8 cellular contexts compared by ENCODE assay signal in genomic region chr2:28624436-28624797, GRCh38.
DNase-seq lines count a peak whose midpoint lies in the region; ATAC-seq and TF ChIP-seq lines count a peak whose summit lies in the region.

No MANE protein-coding gene starts in this region.

- H3K4me1 Mint-ChIP-seq in T-helper 1 cell treated with Interleukin-12 subunit alpha and Interleukin-12 subunit beta and Interleukin-4 antibody, amounts not matched to agents 30 μg/mL and 1 μg/mL, for 36 hours (ENCODE audit: low read depth): peaks cover 67% of the 10 kb centered on the region
- H3K4me1 Mint-ChIP-seq in activated T-helper 1 cell treated with anti-CD3 and anti-CD28 coated beads, Interleukin-12 subunit alpha, Interleukin-12 subunit beta, Interleukin-2, Interleukin-4 antibody, amounts not matched to agents 30 ng/mL and 10 ng/mL and 1 ng/mL, durations not matched to agents 14 hours and 24 hours and 36 hours (ENCODE audit: low read depth): peaks cover 23% of the 10 kb centered on the region
- no peaks in the 10 kb centered on the region for H3K4me1 Mint-ChIP-seq in stimulated activated naive CD8-positive, alpha-beta T cell treated with anti-CD3 and anti-CD28 coated beads, Interleukin-15, amount 100 ng/mL, for 72 hours

- intact Hi-C loops in activated T-helper 1 cell treated with anti-CD3 and anti-CD28 coated beads, Interleukin-12 subunit alpha, Interleukin-12 subunit beta, Interleukin-2, Interleukin-4 antibody, amounts not matched to agents 30 ng/mL and 10 ng/mL and 1 ng/mL, durations not matched to agents 14 hours and 24 hours and 36 hours (cut with micrococcal nuclease): loop anchor here (2.0 to 10.0 kb wide), 4 partner anchors 14 to 390 kb away; partner anchors contain the start of gene FOSL2

- DNase-seq in T-helper 1 cell (no peak), medulla oblongata (ENCODE audit: extremely low spot score) (peak; percentile 21), NCI-H1105 (lab: John Stamatoyannopoulos, UW) (no peak), G401 (ENCODE audit: low spot score) (no peak)
- DNase-seq in activated T-helper 1 cell treated with anti-CD3 and anti-CD28 coated beads, Interleukin-12 subunit alpha, Interleukin-12 subunit beta, Interleukin-2, Interleukin-4 antibody, amounts not matched to agents 30 ng/mL and 10 ng/mL and 1 ng/mL, durations not matched to agents 14 hours and 24 hours and 36 hours (ENCODE audit: low spot score): no peak
- no peak for DNase-seq in stimulated activated naive CD8-positive, alpha-beta T cell treated with anti-CD3 and anti-CD28 coated beads, Interleukin-15, amount 100 ng/mL, for 72 hours

- H3K27ac Mint-ChIP-seq in T-helper 1 cell treated with Interleukin-12 subunit alpha and Interleukin-12 subunit beta and Interleukin-4 antibody, amounts not matched to agents 30 μg/mL and 1 μg/mL, for 36 hours: peak overlapping the region; percentile 85
- H3K27ac Mint-ChIP-seq in activated T-helper 1 cell treated with anti-CD3 and anti-CD28 coated beads, Interleukin-12 subunit alpha, Interleukin-12 subunit beta, Interleukin-2, Interleukin-4 antibody, amounts not matched to agents 30 ng/mL and 10 ng/mL and 1 ng/mL, durations not matched to agents 14 hours and 24 hours and 36 hours: peak overlapping the region; percentile 98
- peak overlapping the region; percentile 1 to 72 for H3K27ac Mint-ChIP-seq in stimulated activated naive CD8-positive, alpha-beta T cell treated with anti-CD3 and anti-CD28 coated beads, Interleukin-15, amount 100 ng/mL, for 72 hours

- H3K4me3 Mint-ChIP-seq in T-helper 1 cell treated with Interleukin-12 subunit alpha and Interleukin-12 subunit beta and Interleukin-4 antibody, amounts not matched to agents 30 μg/mL and 1 μg/mL, for 36 hours: peak overlapping the region; percentile 70
- H3K4me3 Mint-ChIP-seq in activated T-helper 1 cell treated with anti-CD3 and anti-CD28 coated beads, Interleukin-12 subunit alpha, Interleukin-12 subunit beta, Interleukin-2, Interleukin-4 antibody, amounts not matched to agents 30 ng/mL and 10 ng/mL and 1 ng/mL, durations not matched to agents 14 hours and 24 hours and 36 hours: peak overlapping the region; percentile 78
- peak overlapping the region; percentile 72 to 78 for H3K4me3 Mint-ChIP-seq in stimulated activated naive CD8-positive, alpha-beta T cell treated with anti-CD3 and anti-CD28 coated beads, Interleukin-15, amount 100 ng/mL, for 72 hours

- H3K36me3 Mint-ChIP-seq in T-helper 1 cell treated with Interleukin-12 subunit alpha and Interleukin-12 subunit beta and Interleukin-4 antibody, amounts not matched to agents 30 μg/mL and 1 μg/mL, for 36 hours (ENCODE audit: low read depth): no peaks in the 10 kb centered on the region
- H3K36me3 Mint-ChIP-seq in activated T-helper 1 cell treated with anti-CD3 and anti-CD28 coated beads, Interleukin-12 subunit alpha, Interleukin-12 subunit beta, Interleukin-2, Interleukin-4 antibody, amounts not matched to agents 30 ng/mL and 10 ng/mL and 1 ng/mL, durations not matched to agents 14 hours and 24 hours and 36 hours (ENCODE audit: low read depth): peaks cover 3% of the 10 kb centered on the region

- in situ Hi-C loops in G401 (cut with HindIII; ENCODE audit: low sequenced_read_pairs): no loop called here

- H3K27me3 Mint-ChIP-seq in T-helper 1 cell treated with Interleukin-12 subunit alpha and Interleukin-12 subunit beta and Interleukin-4 antibody, amounts not matched to agents 30 μg/mL and 1 μg/mL, for 36 hours (ENCODE audit: low read depth): no peaks in the 10 kb centered on the region
- H3K27me3 Mint-ChIP-seq in activated T-helper 1 cell treated with anti-CD3 and anti-CD28 coated beads, Interleukin-12 subunit alpha, Interleukin-12 subunit beta, Interleukin-2, Interleukin-4 antibody, amounts not matched to agents 30 ng/mL and 10 ng/mL and 1 ng/mL, durations not matched to agents 14 hours and 24 hours and 36 hours (ENCODE audit: insufficient read depth): no peaks in the 10 kb centered on the region
- no peaks in the 10 kb centered on the region for H3K27me3 Mint-ChIP-seq in stimulated activated naive CD8-positive, alpha-beta T cell treated with anti-CD3 and anti-CD28 coated beads, Interleukin-15, amount 100 ng/mL, for 72 hours

- no peaks in the 10 kb centered on the region for H3K9me3 Mint-ChIP-seq in T-helper 1 cell treated with Interleukin-12 subunit alpha and Interleukin-12 subunit beta and Interleukin-4 antibody, amounts not matched to agents 30 μg/mL and 1 μg/mL, for 36 hours
- peaks cover 5% of the 10 kb centered on the region for H3K9me3 Mint-ChIP-seq in activated T-helper 1 cell treated with anti-CD3 and anti-CD28 coated beads, Interleukin-12 subunit alpha, Interleukin-12 subunit beta, Interleukin-2, Interleukin-4 antibody, amounts not matched to agents 30 ng/mL and 10 ng/mL and 1 ng/mL, durations not matched to agents 14 hours and 24 hours and 36 hours
- no peaks in the 10 kb centered on the region for H3K9me3 Mint-ChIP-seq in stimulated activated naive CD8-positive, alpha-beta T cell treated with anti-CD3 and anti-CD28 coated beads, Interleukin-15, amount 100 ng/mL, for 72 hours

- ATAC-seq in stimulated activated naive CD8-positive, alpha-beta T cell treated with anti-CD3 and anti-CD28 coated beads, Interleukin-15, amount 100 ng/mL, for 72 hours: no peak
- ATAC-seq in SK-N-SH treated with all-trans-retinoic acid at 6 μM for 48 hours: no peak

TF ChIP-seq in SK-N-SH treated with all-trans-retinoic acid at 6 μM for 48 hours, 23 proteins besides CTCF, POLR2A, EP300 and RAD21 (continues in another document):
- TF ChIP-seq, protein P1, sequence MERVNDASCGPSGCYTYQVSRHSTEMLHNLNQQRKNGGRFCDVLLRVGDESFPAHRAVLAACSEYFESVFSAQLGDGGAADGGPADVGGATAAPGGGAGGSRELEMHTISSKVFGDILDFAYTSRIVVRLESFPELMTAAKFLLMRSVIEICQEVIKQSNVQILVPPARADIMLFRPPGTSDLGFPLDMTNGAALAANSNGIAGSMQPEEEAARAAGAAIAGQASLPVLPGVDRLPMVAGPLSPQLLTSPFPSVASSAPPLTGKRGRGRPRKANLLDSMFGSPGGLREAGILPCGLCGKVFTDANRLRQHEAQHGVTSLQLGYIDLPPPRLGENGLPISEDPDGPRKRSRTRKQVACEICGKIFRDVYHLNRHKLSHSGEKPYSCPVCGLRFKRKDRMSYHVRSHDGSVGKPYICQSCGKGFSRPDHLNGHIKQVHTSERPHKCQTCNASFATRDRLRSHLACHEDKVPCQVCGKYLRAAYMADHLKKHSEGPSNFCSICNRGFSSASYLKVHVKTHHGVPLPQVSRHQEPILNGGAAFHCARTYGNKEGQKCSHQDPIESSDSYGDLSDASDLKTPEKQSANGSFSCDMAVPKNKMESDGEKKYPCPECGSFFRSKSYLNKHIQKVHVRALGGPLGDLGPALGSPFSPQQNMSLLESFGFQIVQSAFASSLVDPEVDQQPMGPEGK (CRISPR knock-in tag; IDR thresholded peaks at IDR 0.05; ENCODE audit: borderline replicate concordance): no peak
- TF ChIP-seq TCF4 (CRISPR knock-in tag; IDR thresholded peaks at IDR 0.05; ENCODE audit: borderline replicate concordance) (no peak), ZNF565 (CRISPR knock-in tag; conservative IDR thresholded peaks at IDR 0.05; ENCODE audit: low read depth) (no peak), SNAI2 (CRISPR knock-in tag; IDR thresholded peaks at IDR 0.05) (no peak), PPARA (CRISPR knock-in tag; IDR thresholded peaks at IDR 0.05; ENCODE audit: borderline replicate concordance) (no peak), ZFP30 (CRISPR knock-in tag; IDR thresholded peaks at IDR 0.05) (no peak), TSHZ2 (CRISPR knock-in tag; IDR thresholded peaks at IDR 0.05) (no peak), GLIS3 (CRISPR knock-in tag; IDR thresholded peaks at IDR 0.05) (no peak), ARNTL (CRISPR knock-in tag; IDR thresholded peaks at IDR 0.05; ENCODE audit: borderline replicate concordance, low read depth) (no peak)
- TF ChIP-seq, protein P2, sequence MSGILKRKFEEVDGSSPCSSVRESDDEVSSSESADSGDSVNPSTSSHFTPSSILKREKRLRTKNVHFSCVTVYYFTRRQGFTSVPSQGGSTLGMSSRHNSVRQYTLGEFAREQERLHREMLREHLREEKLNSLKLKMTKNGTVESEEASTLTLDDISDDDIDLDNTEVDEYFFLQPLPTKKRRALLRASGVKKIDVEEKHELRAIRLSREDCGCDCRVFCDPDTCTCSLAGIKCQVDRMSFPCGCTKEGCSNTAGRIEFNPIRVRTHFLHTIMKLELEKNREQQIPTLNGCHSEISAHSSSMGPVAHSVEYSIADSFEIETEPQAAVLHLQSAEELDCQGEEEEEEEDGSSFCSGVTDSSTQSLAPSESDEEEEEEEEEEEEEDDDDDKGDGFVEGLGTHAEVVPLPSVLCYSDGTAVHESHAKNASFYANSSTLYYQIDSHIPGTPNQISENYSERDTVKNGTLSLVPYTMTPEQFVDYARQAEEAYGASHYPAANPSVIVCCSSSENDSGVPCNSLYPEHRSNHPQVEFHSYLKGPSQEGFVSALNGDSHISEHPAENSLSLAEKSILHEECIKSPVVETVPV (CRISPR knock-in tag; IDR thresholded peaks at IDR 0.05): no peak

Comparison
In these comparisons a context has a peak if more than half of its experiments do, and no peak if none do; other contexts are left out.
1. H3K27ac Mint-ChIP-seq: peak in every context shown above with its lines; median percentile 98 in activated T-helper 1 cell treated with anti-CD3 and anti-CD28 coated beads, Interleukin-12 subunit alpha, Interleukin-12 subunit beta, Interleukin-2, Interleukin-4 antibody, amounts not matched to agents 30 ng/mL and 10 ng/mL and 1 ng/mL, durations not matched to agents 14 hours and 24 hours and 36 hours; 85 in T-helper 1 cell treated with Interleukin-12 subunit alpha and Interleukin-12 subunit beta and Interleukin-4 antibody, amounts not matched to agents 30 μg/mL and 1 μg/mL, for 36 hours; 36 in stimulated activated naive CD8-positive, alpha-beta T cell treated with anti-CD3 and anti-CD28 coated beads, Interleukin-15, amount 100 ng/mL, for 72 hours.